In the genomic region with DNA sequence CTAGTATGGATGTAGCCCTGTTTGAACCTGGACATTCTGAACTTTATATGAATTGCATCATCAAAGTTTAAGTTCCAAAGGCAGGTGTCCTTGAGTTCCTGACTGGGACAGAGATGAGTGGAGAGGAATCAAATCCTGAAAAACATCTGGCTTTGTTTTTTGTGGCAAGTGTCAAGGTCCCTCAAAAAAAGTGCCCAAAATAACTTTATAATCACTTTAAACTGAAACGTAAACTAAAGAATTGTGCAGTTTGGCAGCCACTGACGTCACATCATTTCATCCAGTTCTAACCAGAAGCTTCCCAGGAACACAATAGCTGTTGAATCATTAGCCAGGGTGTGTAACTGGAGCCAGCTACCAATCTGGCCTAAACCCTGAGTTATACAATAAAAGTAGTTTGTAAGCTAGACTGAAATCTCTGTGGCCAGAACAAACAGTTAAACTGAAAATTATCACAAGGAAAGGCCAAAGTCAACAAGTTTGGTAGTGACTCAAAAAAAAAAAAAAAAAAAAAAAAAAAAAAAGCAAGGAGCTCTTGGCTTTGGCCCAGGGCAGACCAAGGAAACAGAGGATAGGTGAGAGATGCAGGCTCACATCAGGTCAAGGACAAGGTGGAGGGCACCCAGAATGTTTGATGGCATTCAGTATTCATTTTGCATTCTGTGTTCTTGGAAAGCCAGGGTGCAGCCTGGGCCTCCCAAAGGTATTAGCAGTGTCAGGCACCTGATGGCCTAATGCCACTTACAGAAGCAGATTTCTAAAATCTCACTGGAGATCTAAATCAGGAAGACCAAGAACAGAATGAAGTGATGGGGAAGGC, we compare ENCODE assay signal across 11 cellular contexts.
DNase-seq lines count a peak whose midpoint lies in the region; ATAC-seq, FAIRE-seq and TF ChIP-seq lines count a peak whose summit lies in the region.
"Had no signal": no experiment of that assay in that cellular context is flagged by ENCODE, and none has a peak within 500 bp of the region (broad histone marks: within the 10 kb centered on the region; RNA-seq: fewer than 3 reads in every experiment).

No MANE protein-coding gene starts in this region.

- no peaks in the 10 kb centered on the region for H3K4me1 ChIP-seq in sigmoid colon

- ATAC-seq in HG02840 (IDR thresholded peaks at IDR 0.05; ENCODE audit: low FRiP score, unreplicated experiment) = no peak

- no peak for TF ChIP-seq CTCF in AG10803 (conservative IDR thresholded peaks at IDR 0.05; ENCODE audit: low read length)
- no peak for TF ChIP-seq CTCF in sigmoid colon (IDR thresholded peaks at IDR 0.05)

- 10 to 33% methylated on average over 2 of the region's 2 CpGs for WGBS in sigmoid colon, 2 donors

- no peak for TF ChIP-seq POLR2A in sigmoid colon (IDR thresholded peaks at IDR 0.05)

- H3K27ac ChIP-seq in sigmoid colon = no peak overlapping the region

- intact Hi-C loops in sigmoid colon (cut with DNase I) = no loop called here

- H3K27me3 ChIP-seq in sigmoid colon = no peaks in the 10 kb centered on the region

- H3K36me3 ChIP-seq in sigmoid colon = no peaks in the 10 kb centered on the region

- no peak for TF ChIP-seq EP300 in sigmoid colon (IDR thresholded peaks at IDR 0.05)

- peak; percentile 33 for FAIRE-seq in endometrium (lab: Jason Lieb, UNC)

- no peak overlapping the region for H3K4me3 ChIP-seq in AG10803 (ENCODE audit: low read length)
- no peak overlapping the region for H3K4me3 ChIP-seq in sigmoid colon

- no peaks in the 10 kb centered on the region for H3K9me3 ChIP-seq in sigmoid colon

- peak; percentile 83 for DNase-seq in AG10803 (ENCODE audit: low read depth)
- DNase-seq in M059J (ENCODE audit: low read depth) = peak; percentile 97
- peak; percentile 73 for DNase-seq in mucosa of gallbladder (ENCODE audit: low spot score)
- DNase-seq in sigmoid colon = no peak
- no peak for DNase-seq in NCI-H2081 treated with DMSO at 0.1 percent for 48 hours (lab: John Stamatoyannopoulos, UW)
- DNase-seq in NCI-H1930 (lab: John Stamatoyannopoulos, UW) = no peak
- DNase-seq: CD4-positive, CD25-positive, alpha-beta regulatory T cell; NCI-H1417 treated with DMSO at 0.1 percent for 48 hours; RPMI8226 had no signal

Comparison
In these comparisons a context has a peak if more than half of its experiments do, and no peak if none do; other contexts are left out.
1. DNase-seq: peak in AG10803 (single experiment), M059J (single experiment) and mucosa of gallbladder (single experiment); none in sigmoid colon (single experiment), NCI-H2081 treated with DMSO at 0.1 percent for 48 hours (single experiment) and NCI-H1930 (0 of 2).